In genomic region chr4:83362492-83363329, GRCh38 we compare ENCODE assay signal across 9 cellular contexts. TPM values are rescaled to one million over a fixed set of nuclear protein-coding genes. Genes with fewer than 3 reads are reported as not detected.
DNase-seq lines count a peak whose midpoint lies in the region; ATAC-seq, FAIRE-seq and TF ChIP-seq lines count a peak whose summit lies in the region.
"Had no signal": no experiment of that assay in that cellular context is flagged by ENCODE, and none has a peak within 500 bp of the region (broad histone marks: within the 10 kb centered on the region; RNA-seq: fewer than 3 reads in every experiment).

No MANE protein-coding gene starts in this region.

- H3K27me3 Mint-ChIP-seq in stimulated activated naive B cell treated with anti-CD40 and anti-IgM and Interleukin-4, amounts not matched to agents 10 μg/mL and 1 μg/mL and 100 μg/mL, for 72 hours: no peaks in the 10 kb centered on the region
- H3K27me3 Mint-ChIP-seq: IgD-negative memory B cell had no signal

- H3K4me3 Mint-ChIP-seq in stimulated activated naive B cell treated with anti-CD40 and anti-IgM and Interleukin-4, amounts not matched to agents 10 μg/mL and 1 μg/mL and 100 μg/mL, for 72 hours: no peak overlapping the region
- H3K4me3 Mint-ChIP-seq: IgD-negative memory B cell had no signal

- WGBS in esophagus muscularis mucosa: 77% methylated on average over 9 of the region's 9 CpGs

- FAIRE-seq in endothelial cell of umbilical vein (lab: Jason Lieb, UNC): peak; percentile 33

- no peaks in the 10 kb centered on the region for H3K36me3 Mint-ChIP-seq in stimulated activated naive B cell treated with anti-CD40 and anti-IgM and Interleukin-4, amounts not matched to agents 10 μg/mL and 1 μg/mL and 100 μg/mL, for 72 hours
- H3K36me3 Mint-ChIP-seq: IgD-negative memory B cell had no signal

- H4K20me1 ChIP-seq in endothelial cell of umbilical vein (replicated peaks; ENCODE audit: control insufficient read depth, extremely low read depth, insufficient read depth, low read length): no peaks in the 10 kb centered on the region

- no peak overlapping the region for H3K9ac ChIP-seq in endothelial cell of umbilical vein (replicated peaks; ENCODE audit: extremely low read depth, insufficient read depth, low read length)

- TF ChIP-seq EP300 in esophagus muscularis mucosa (IDR thresholded peaks at IDR 0.05): no peak

- ATAC-seq in stimulated activated naive B cell treated with anti-CD40 and anti-IgM and Interleukin-4, amounts not matched to agents 10 μg/mL and 1 μg/mL and 100 μg/mL, for 72 hours (replicated peaks): peak; percentile 68 to 79
- no peak for ATAC-seq in HG03196 (IDR thresholded peaks at IDR 0.05; ENCODE audit: unreplicated experiment)

- H3K27me3 ChIP-seq in endothelial cell of umbilical vein (ENCODE audit: control insufficient read depth in 2 of 2, insufficient read depth in 2 of 2, low read length in 2 of 2) (no peaks in the 10 kb centered on the region), esophagus muscularis mucosa (no peaks in the 10 kb centered on the region)

- DNase-seq in GM20000 (ENCODE audit: low spot score): no peak
- peak; percentile 43 for DNase-seq in NCI-H2107 treated with DMSO at 0.1 percent for 48 hours (lab: John Stamatoyannopoulos, UW; ENCODE audit: unreplicated experiment)
- DNase-seq in endothelial cell of umbilical vein (ENCODE audit: low read depth, low spot score): peak; percentile 61
- no peak for DNase-seq in stimulated activated naive B cell treated with anti-CD40 and anti-IgM and Interleukin-4, amounts not matched to agents 10 μg/mL and 1 μg/mL and 100 μg/mL, for 72 hours
- no peak for DNase-seq in NCI-H2029 treated with DMSO at 0.1 percent for 48 hours (lab: John Stamatoyannopoulos, UW)
- no peak for DNase-seq in esophagus muscularis mucosa (ENCODE audit: extremely low spot score)

- H3K4me1 Mint-ChIP-seq in stimulated activated naive B cell treated with anti-CD40 and anti-IgM and Interleukin-4, amounts not matched to agents 10 μg/mL and 1 μg/mL and 100 μg/mL, for 72 hours: peaks cover 6 to 7% of the 10 kb centered on the region in 2 donors

- H2AFZ ChIP-seq in endothelial cell of umbilical vein (ENCODE audit: low read depth, low read length): no peak overlapping the region

- no peaks in the 10 kb centered on the region for H3K79me2 ChIP-seq in endothelial cell of umbilical vein (ENCODE audit: control insufficient read depth, insufficient read depth, low read length)

- intact Hi-C loops in endothelial cell of umbilical vein (cut with micrococcal nuclease) (loop anchor here (1.0 kb wide), 2 partner anchors 93 to 277 kb away; partner anchors contain the start of gene HELQ), esophagus muscularis mucosa (cut with DNase I) (no loop called here)

- no peak overlapping the region for H3K27ac ChIP-seq in C4-2B
- no peak overlapping the region for H3K27ac ChIP-seq in endothelial cell of umbilical vein (ENCODE audit: insufficient read depth, low read depth, low read length)
- H3K27ac ChIP-seq in esophagus muscularis mucosa (replicated peaks in 1 of 4): no peak overlapping the region

- dilution Hi-C loops in endothelial cell of umbilical vein (cut with MboI; ENCODE audit: extremely low pct_ligation_motif_present, low sequenced_read_pairs): no loop called here

- H3K4me3 ChIP-seq in endothelial cell of umbilical vein (replicated peaks in 1 of 3; ENCODE audit: insufficient read depth in 1 of 3, low read depth in 1 of 3, low read length in 3 of 3): no peak overlapping the region
- H3K4me3 ChIP-seq in esophagus muscularis mucosa: no peak overlapping the region

- TF ChIP-seq POLR2A in endothelial cell of umbilical vein (IDR thresholded peaks at IDR 0.05; ENCODE audit: low read depth, low read length) (no peak), esophagus muscularis mucosa (IDR thresholded peaks at IDR 0.05; ENCODE audit: low read depth) (no peak)

- no peak overlapping the region for H3K4me2 ChIP-seq in endothelial cell of umbilical vein (ENCODE audit: insufficient read depth, low read length)

- no peak overlapping the region for H3K27ac Mint-ChIP-seq in stimulated activated naive B cell treated with anti-CD40 and anti-IgM and Interleukin-4, amounts not matched to agents 10 μg/mL and 1 μg/mL and 100 μg/mL, for 72 hours
- H3K27ac Mint-ChIP-seq: IgD-negative memory B cell had no signal

- POLR2A ChIA-PET in endothelial cell of umbilical vein (lab: Charles Lee): no interaction called here

- CTCF ChIA-PET in endothelial cell of umbilical vein (lab: Charles Lee): interaction anchor here (0.6 to 2.6 kb wide), 25 partner anchors 8 to 279 kb away, joined by 3 to 26 read pairs (median 5); partner anchors contain the start of genes COQ2, HELQ and MRPS18C

- no peaks in the 10 kb centered on the region for H3K9me3 Mint-ChIP-seq in stimulated activated naive B cell treated with anti-CD40 and anti-IgM and Interleukin-4, amounts not matched to agents 10 μg/mL and 1 μg/mL and 100 μg/mL, for 72 hours
- H3K9me3 Mint-ChIP-seq: IgD-negative memory B cell had no signal

- H3K9me3 ChIP-seq in endothelial cell of umbilical vein (replicated peaks; ENCODE audit: control insufficient read depth, insufficient read depth, low read length): no peaks in the 10 kb centered on the region
- no peaks in the 10 kb centered on the region for H3K9me3 ChIP-seq in esophagus muscularis mucosa

- no peaks in the 10 kb centered on the region for H3K9me1 ChIP-seq in endothelial cell of umbilical vein (replicated peaks; ENCODE audit: control insufficient read depth, extremely low read depth, insufficient read depth, low read length)

- TF ChIP-seq CTCF in C4-2B (conservative IDR thresholded peaks at IDR 0.05): peak; percentile 44
- peak; percentile 12 for TF ChIP-seq CTCF in GM20000 (IDR thresholded peaks at IDR 0.05; ENCODE audit: extremely low read depth, missing control alignments)
- TF ChIP-seq CTCF in endothelial cell of umbilical vein (IDR thresholded peaks at IDR 0.05; ENCODE audit: extremely low read depth in 1 of 2, insufficient read depth in 1 of 2, low read depth in 1 of 2, low read length in 2 of 2): peak; percentile 35 to 44
- TF ChIP-seq CTCF in esophagus muscularis mucosa (IDR thresholded peaks at IDR 0.05): no peak

- H3K36me3 ChIP-seq in endothelial cell of umbilical vein (ENCODE audit: control insufficient read depth in 2 of 2, extremely low read depth in 1 of 2, insufficient read depth in 2 of 2, low read length in 2 of 2) (no peaks in the 10 kb centered on the region), esophagus muscularis mucosa (no peaks in the 10 kb centered on the region)

- BruUV-seq in endothelial cell of umbilical vein (replicated peaks; lab: Mats Ljungman, UMichigan): no TSS peak

- H3K4me1 ChIP-seq in endothelial cell of umbilical vein (ENCODE audit: control insufficient read depth, extremely low read depth, insufficient read depth, low read length) (peaks cover 13% of the 10 kb centered on the region), esophagus muscularis mucosa (no peaks in the 10 kb centered on the region)

TF ChIP-seq in endothelial cell of umbilical vein, 7 proteins besides CTCF, POLR2A, EP300 and RAD21:
- TF ChIP-seq POLR2AphosphoS5 (IDR thresholded peaks at IDR 0.05; ENCODE audit: insufficient read depth, low read depth, low read length) (no peak), FOS (IDR thresholded peaks at IDR 0.05; ENCODE audit: borderline replicate concordance, insufficient read depth, low read length) (no peak), MAX (IDR thresholded peaks at IDR 0.05; ENCODE audit: insufficient read depth, insufficient read length) (no peak), MYC (IDR thresholded peaks at IDR 0.05; ENCODE audit: low read depth, low read length) (no peak), GATA2 (IDR thresholded peaks at IDR 0.05; ENCODE audit: insufficient read depth, insufficient read length, low read depth, low read length) (no peak), EZH2 (IDR thresholded peaks at IDR 0.05; ENCODE audit: borderline replicate concordance, low read depth, low read length, severe bottlenecking) (no peak), JUN (IDR thresholded peaks at IDR 0.05; ENCODE audit: borderline replicate concordance, insufficient read depth, insufficient read length, low read depth) (no peak)

RNA-seq across cellular contexts. Expression of gene HPSE, which starts 28.1 kb away (rescaled TPM):
- total RNA-seq in endothelial cell of umbilical vein (6.6 and 7.0 TPM in 2 replicates), esophagus muscularis mucosa (1 to 10 TPM in 1 of 4 donors, under 1 TPM in 3; 0.42 to 1.5 (median 0.88) TPM)
- 3.5 and 3.7 TPM in 2 replicates for polyA plus RNA-seq in endothelial cell of umbilical vein
- 2.7 and 3.2 TPM in 2 replicates for polyA plus RNA-seq in endothelial cell of umbilical vein (2011; cell fraction: cytosol; rRNA removed)
- 2.5 and 3.2 TPM in 2 replicates for polyA plus RNA-seq in endothelial cell of umbilical vein (2011; cell fraction: nucleus; rRNA removed)
- polyA plus RNA-seq in endothelial cell of umbilical vein (2012): 2.4 and 9.4 TPM in 2 replicates
- polyA minus RNA-seq in endothelial cell of umbilical vein: 4.1 and 4.4 TPM in 2 replicates
- polyA minus RNA-seq in endothelial cell of umbilical vein (2011; cell fraction: cytosol; rRNA and poly(A)+ RNA removed): 1.9 TPM
- polyA minus RNA-seq in endothelial cell of umbilical vein (2011; cell fraction: nucleus; rRNA and poly(A)+ RNA removed): 1.3 and 2.0 TPM in 2 replicates

Comparison
In these comparisons a context has a peak if more than half of its experiments do, and no peak if none do; other contexts are left out.
1. CTCF ChIP-seq: peak in C4-2B (single experiment), GM20000 (single experiment) and endothelial cell of umbilical vein (2 of 2); none in esophagus muscularis mucosa (0 of 3).
2. DNase-seq: peak in NCI-H2107 treated with DMSO at 0.1 percent for 48 hours (single experiment) and endothelial cell of umbilical vein (single experiment); none in GM20000 (single experiment), stimulated activated naive B cell treated with anti-CD40 and anti-IgM and Interleukin-4, amounts not matched to agents 10 μg/mL and 1 μg/mL and 100 μg/mL, for 72 hours (single experiment), NCI-H2029 treated with DMSO at 0.1 percent for 48 hours (single experiment) and esophagus muscularis mucosa (single experiment).